ENCODE assay signal across 9 cellular contexts in the genomic region with DNA sequence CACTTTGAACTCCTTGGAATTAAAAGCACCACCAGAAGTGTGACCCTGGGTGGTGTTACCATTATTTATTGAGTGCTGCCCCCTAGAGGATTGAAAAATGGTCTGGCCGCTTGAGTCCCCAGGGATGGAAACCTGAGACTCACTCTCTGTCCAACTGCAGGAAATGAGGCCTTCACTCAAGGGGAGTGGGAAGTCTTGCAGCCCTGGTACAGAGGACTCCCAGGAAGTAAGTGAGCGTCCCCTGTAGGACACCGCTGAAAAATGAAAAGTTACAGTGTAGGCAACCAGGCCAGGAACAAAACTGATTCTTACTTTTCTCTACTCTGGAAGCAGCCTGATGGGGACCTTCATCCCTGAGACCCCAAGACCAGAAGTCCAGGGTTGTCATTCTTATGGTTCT. TPM values are rescaled to one million over a fixed set of nuclear protein-coding genes. Genes with fewer than 3 reads are reported as not detected.
DNase-seq lines count a peak whose midpoint lies in the region; ATAC-seq and TF ChIP-seq lines count a peak whose summit lies in the region.
"Had no signal": no experiment of that assay in that cellular context is flagged by ENCODE, and none has a peak within 500 bp of the region (broad histone marks: within the 10 kb centered on the region; RNA-seq: fewer than 3 reads in every experiment).

No MANE protein-coding gene starts in this region.

- H3K9me2 ChIP-seq in SK-N-SH, result no peaks in the 10 kb centered on the region

- H3K27ac ChIP-seq in SK-N-SH (ENCODE audit: low read depth in 2 of 2, low read length in 1 of 2) (peak overlapping the region; percentile 17 to 34; a peak in 2 of 4 replicates), body of pancreas (no peak overlapping the region)
- H3K27ac ChIP-seq: neutrophil had no signal

- CTCF ChIA-PET in SK-N-SH (lab: Yijun Ruan, JAX), result interaction anchor here (0.9 to 8.2 kb wide), 11 partner anchors 8 to 1354 kb away, joined by 3 to 91 read pairs (median 4); no protein-coding TSS in a partner anchor

- POLR2A ChIA-PET in SK-N-SH (lab: Yijun Ruan, JAX), result no interaction called here

- peaks cover 17 to 27% of the 10 kb centered on the region in 2 experiments for H3K4me1 ChIP-seq in SK-N-SH (ENCODE audit: control insufficient read depth in 1 of 2, insufficient read depth in 2 of 2, low read depth in 1 of 2, low read length in 1 of 2)
- H3K4me1 ChIP-seq in body of pancreas, result peaks cover 23% of the 10 kb centered on the region

- H3F3A ChIP-seq in SK-N-SH (replicated peaks; ENCODE audit: insufficient read depth), result peaks cover 17% of the 10 kb centered on the region

- no peak overlapping the region for H3K4me2 ChIP-seq in SK-N-SH

- no peaks in the 10 kb centered on the region for H4K20me1 ChIP-seq in SK-N-SH (ENCODE audit: insufficient read depth)

- DNase-seq in ACHN, result peak; percentile 98
- peak; percentile 55 for DNase-seq in GM13976 (ENCODE audit: low spot score)
- DNase-seq in NCI-H1105 treated with DMSO at 0.1 percent for 48 hours (lab: John Stamatoyannopoulos, UW), result peak; percentile 71
- peak; percentile 70 for DNase-seq in SK-N-SH
- DNase-seq in body of pancreas, result peak; percentile 49 to 62 (median 56)
- peak; percentile 96 for DNase-seq in islet precursor cell
- DNase-seq in stimulated activated CD8-positive, alpha-beta memory T cell treated with anti-CD3 and anti-CD28 coated beads, Interleukin-15, amount 100 ng/mL, for 1 hour (ENCODE audit: low read depth), result peak; percentile 9

- no peak overlapping the region for H3K9ac ChIP-seq in SK-N-SH

- 15% methylated on average over 2 of the region's 3 CpGs for WGBS in SK-N-SH (ENCODE audit: low lambda C conversion rate)
- WGBS in body of pancreas, 2 donors, result 29 to 36% methylated on average over 3 of the region's 3 CpGs

- H3K36me3 ChIP-seq in SK-N-SH (replicated peaks in 1 of 2; ENCODE audit: control insufficient read depth in 1 of 2, insufficient read depth in 2 of 2, low read length in 1 of 2) (no peaks in the 10 kb centered on the region), body of pancreas (replicated peaks in 1 of 2; ENCODE audit: insufficient read depth in 1 of 2, low read depth in 2 of 2) (no peaks in the 10 kb centered on the region)
- H3K36me3 ChIP-seq: neutrophil had no signal

- ATAC-seq in HG02852 (IDR thresholded peaks at IDR 0.05; ENCODE audit: unreplicated experiment) (peak; percentile 39), body of pancreas (peak; percentile 50)

- H3K27me3 ChIP-seq in SK-N-SH (ENCODE audit: insufficient read depth) (no peaks in the 10 kb centered on the region), body of pancreas (peaks cover 0 to 7% of the 10 kb centered on the region in 2 donors)

- H3K4me3 ChIP-seq in SK-N-SH (ENCODE audit: low read depth in 2 of 2, low read length in 1 of 2) (peak overlapping the region in 1 of 2 experiments; percentile 2; a peak in 1 of 4 replicates), body of pancreas (no peak overlapping the region)

- TF ChIP-seq POLR2A in body of pancreas (IDR thresholded peaks at IDR 0.05), result no peak

- TF ChIP-seq EP300 in SK-N-SH (IDR thresholded peaks at IDR 0.05; ENCODE audit: borderline replicate concordance in 1 of 2, low read depth in 1 of 2, low read length in 1 of 2), result no peak

- in situ Hi-C loops in ACHN (cut with HindIII; ENCODE audit: low pct_ligation_motif_present, low pct_unique_long_range_greater_than_20kb, low sequenced_read_pairs) (no loop called here), GM13976 (cut with MboI; ENCODE audit: low sequenced_read_pairs, unreplicated experiment) (no loop called here)

- intact Hi-C loops in body of pancreas (cut with DNase I), result loop anchor here (10.0 kb wide), 1 partner anchor 1355 kb away; no protein-coding TSS in a partner anchor

- TF ChIP-seq CTCF in GM13976 (IDR thresholded peaks at IDR 0.05; ENCODE audit: borderline replicate concordance, control extremely low read depth, extremely low read depth, insufficient read depth, missing control alignments), result peak; percentile 48
- TF ChIP-seq CTCF in SK-N-SH (IDR thresholded peaks at IDR 0.05), result peak; percentile 82
- peak in 6 of 7 experiments; percentile 40 to 77 (median 60) for TF ChIP-seq CTCF in body of pancreas (IDR thresholded peaks at IDR 0.05)

- H3K9me3 ChIP-seq in SK-N-SH (no peaks in the 10 kb centered on the region), body of pancreas (no peaks in the 10 kb centered on the region)
- H3K9me3 ChIP-seq: neutrophil had no signal

- TF ChIP-seq RAD21 in SK-N-SH (IDR thresholded peaks at IDR 0.05; ENCODE audit: low read length), result peak; percentile 78

- peak overlapping the region; percentile 31; the same call in 1 of the 2 replicates for H2AFZ ChIP-seq in SK-N-SH (ENCODE audit: low read depth)

- H3K79me2 ChIP-seq in SK-N-SH (ENCODE audit: insufficient read depth), result peaks cover 28% of the 10 kb centered on the region

TF ChIP-seq in SK-N-SH, 30 proteins besides CTCF, POLR2A, EP300 and RAD21:
- TF ChIP-seq FOXJ3 (CRISPR knock-in tag; IDR thresholded peaks at IDR 0.05) (no peak), GATA2 (CRISPR knock-in tag; IDR thresholded peaks at IDR 0.05) (no peak), GABPA (IDR thresholded peaks at IDR 0.05; ENCODE audit: low read depth) (peak; percentile 50; the same call in 1 of the 2 replicates), MAX (IDR thresholded peaks at IDR 0.05; ENCODE audit: low read depth) (peak; percentile 34; the same call in 1 of the 2 replicates), SMC3 (IDR thresholded peaks at IDR 0.05; ENCODE audit: low read depth, low read length) (peak; percentile 68), MXI1 (IDR thresholded peaks at IDR 0.05; ENCODE audit: low read depth, low read length) (no peak), SIN3A (IDR thresholded peaks at IDR 0.05; ENCODE audit: borderline replicate concordance, low read depth, low read length) (no peak), EZH2phosphoT487 (IDR thresholded peaks at IDR 0.05; ENCODE audit: borderline replicate concordance, low read depth) (no peak), NFIC (IDR thresholded peaks at IDR 0.05; ENCODE audit: borderline replicate concordance) (no peak), NRF1 (IDR thresholded peaks at IDR 0.05; ENCODE audit: low read depth, low read length) (no peak), REST (IDR thresholded peaks at IDR 0.05; ENCODE audit: low read depth, low read length) (0 out of 2 replicates have a peak, but pooled peaks have one; percentile 25), FOSL2 (IDR thresholded peaks at IDR 0.05; ENCODE audit: borderline replicate concordance, low read depth) (no peak)
- TF ChIP-seq, protein P1, sequence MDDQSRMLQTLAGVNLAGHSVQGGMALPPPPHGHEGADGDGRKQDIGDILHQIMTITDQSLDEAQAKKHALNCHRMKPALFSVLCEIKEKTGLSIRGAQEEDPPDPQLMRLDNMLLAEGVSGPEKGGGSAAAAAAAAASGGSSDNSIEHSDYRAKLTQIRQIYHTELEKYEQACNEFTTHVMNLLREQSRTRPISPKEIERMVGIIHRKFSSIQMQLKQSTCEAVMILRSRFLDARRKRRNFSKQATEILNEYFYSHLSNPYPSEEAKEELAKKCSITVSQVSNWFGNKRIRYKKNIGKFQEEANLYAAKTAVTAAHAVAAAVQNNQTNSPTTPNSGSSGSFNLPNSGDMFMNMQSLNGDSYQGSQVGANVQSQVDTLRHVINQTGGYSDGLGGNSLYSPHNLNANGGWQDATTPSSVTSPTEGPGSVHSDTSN (IDR thresholded peaks at IDR 0.05), result peak; percentile 14; the same call in 1 of the 2 replicates

RNA-seq across cellular contexts. Expression of gene NRP2, which starts 2.2 kb away (rescaled TPM):
- polyA plus RNA-seq in SK-N-SH (2012; rRNA removed), result 66.9 and 68.8 TPM in 2 replicates
- polyA plus RNA-seq in SK-N-SH (2012; cell fraction: cytosol; rRNA removed), result 47.4 and 57.6 TPM in 2 replicates
- 48.8 and 59.3 TPM in 2 replicates for polyA plus RNA-seq in SK-N-SH (2012; cell fraction: nucleus; rRNA removed)
- 1 to 10 TPM; 5.7 to 7.6 TPM for total RNA-seq in body of pancreas

Comparison
In these comparisons a context has a peak if more than half of its experiments do, and no peak if none do; other contexts are left out.
1. DNase-seq: peak in every context shown above with its lines; median percentile 98 in ACHN; 96 in islet precursor cell; 71 in NCI-H1105 treated with DMSO at 0.1 percent for 48 hours; 70 in SK-N-SH; 56 in body of pancreas; 55 in GM13976; 9 in stimulated activated CD8-positive, alpha-beta memory T cell treated with anti-CD3 and anti-CD28 coated beads, Interleukin-15, amount 100 ng/mL, for 1 hour.
2. H3K27ac ChIP-seq: peak in SK-N-SH (2 of 2); none in body of pancreas (0 of 4).
3. Peak in every context shown above with its lines, with median percentiles within 50 percentile points of each other: CTCF ChIP-seq.